8 cellular contexts compared by ENCODE assay signal in genomic region chr10:3172446-3173172, GRCh38. TPM values are rescaled to one million over a fixed set of nuclear protein-coding genes. Genes with fewer than 3 reads are reported as not detected.
A peak's percentile ranks its signal among the peaks of the same experiment; 100 is the strongest.
DNase-seq lines count a peak whose midpoint lies in the region; ATAC-seq and TF ChIP-seq lines count a peak whose summit lies in the region.

TSS of gene PITRM1 (minus strand) at chr10:3172782. CDS start at chr10:3172772, 10 bp downstream.

- H3K27me3 ChIP-seq in kidney epithelial cell (ENCODE audit: control insufficient read depth, insufficient read depth, low read length) = no peaks in the 10 kb centered on the region

- TF ChIP-seq CTCF in kidney epithelial cell (IDR thresholded peaks at IDR 0.05; ENCODE audit: insufficient read depth, low read length, poor library complexity, severe bottlenecking) = no peak

- ATAC-seq in GM19043 (IDR thresholded peaks at IDR 0.05; ENCODE audit: low read depth, unreplicated experiment) (peak; percentile 96), HG03378 (IDR thresholded peaks at IDR 0.05; ENCODE audit: unreplicated experiment) (peak; percentile 98)

- H3K4me3 ChIP-seq in kidney epithelial cell (ENCODE audit: low read depth, low read length) = peak within 1 kb of the TSS; percentile 94

- DNase-seq in AG20443 (ENCODE audit: low spot score) (peak; percentile 99), NCI-H460 (ENCODE audit: extremely low read depth, low read depth) (peak; percentile 97), cerebellum (ENCODE audit: low spot score) (peak; percentile 100), kidney epithelial cell (ENCODE audit: low read depth) (peak; percentile 95)
- peak; percentile 99 for DNase-seq in activated CD4-positive, alpha-beta T cell treated with anti-CD3 and anti-CD28 coated beads for 1 hour
- peak; percentile 97 to 99 for DNase-seq in stimulated activated CD4-positive, alpha-beta T cell treated with anti-CD3 and anti-CD28 coated beads, Interleukin-15, amount 100 ng/mL, for 48 hours (ENCODE audit: low read depth in 2 of 2)

- H3K36me3 ChIP-seq in kidney epithelial cell (ENCODE audit: control insufficient read depth, insufficient read depth, low read length) = no peaks in the 10 kb centered on the region

RNA-seq across cellular contexts. Expression of gene PITRM1, which starts in this region (rescaled TPM):
- total RNA-seq in NCI-H460 (2014; rRNA removed; shearing (Covaris generic)) = 49.5 and 52.0 TPM in 2 replicates
- 50.7 and 53.0 TPM in 2 replicates for polyA plus RNA-seq in NCI-H460 (2014; cell fraction: nucleus; rRNA removed)
- total RNA-seq in cerebellum = 53.3 TPM
- total RNA-seq in kidney epithelial cell = 74.1 and 76.9 TPM in 2 replicates

Comparison
In these comparisons a context has a peak if more than half of its experiments do, and no peak if none do; other contexts are left out.
1. Peak in every context shown above with its lines: DNase-seq, ATAC-seq and H3K4me3 ChIP-seq.